15 cellular contexts compared by ENCODE assay signal in the genomic region with DNA sequence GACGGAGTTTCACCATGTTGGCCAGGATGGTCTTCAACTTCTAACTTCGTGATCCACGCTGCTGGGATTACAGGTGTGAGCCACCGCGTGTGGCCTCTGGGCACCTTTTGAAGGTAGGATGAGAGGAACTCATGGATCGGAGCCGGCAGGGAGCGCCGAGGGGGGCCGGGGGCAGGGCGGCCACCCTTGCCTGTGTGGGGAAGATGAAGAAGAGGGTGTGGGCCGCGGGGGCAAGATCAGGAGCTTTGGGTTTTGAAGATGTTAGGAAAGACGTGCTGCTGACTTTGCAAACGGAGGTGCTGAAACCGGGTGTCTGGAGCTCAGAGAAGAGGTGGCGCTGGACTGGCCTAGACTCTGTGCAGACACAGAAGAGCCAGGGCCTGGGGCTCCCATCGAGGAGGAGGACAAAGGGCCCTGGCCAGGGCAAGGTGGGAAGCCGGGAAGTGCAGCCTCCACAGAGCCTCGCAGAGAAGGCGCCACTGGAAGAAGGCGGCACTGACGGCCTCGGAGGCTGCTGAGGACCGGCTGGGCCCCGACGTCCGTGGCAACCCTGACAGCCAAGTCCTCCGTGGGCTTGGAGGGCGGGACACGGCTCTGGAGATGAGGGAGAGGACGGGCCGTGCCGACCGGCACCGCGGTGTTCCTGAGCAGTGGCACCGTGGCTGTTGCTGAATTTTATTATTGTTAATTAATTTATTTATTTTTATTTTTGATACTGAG. TPM values are rescaled to one million over a fixed set of nuclear protein-coding genes. Genes with fewer than 3 reads are reported as not detected.
DNase-seq lines count a peak whose midpoint lies in the region; ATAC-seq and TF ChIP-seq lines count a peak whose summit lies in the region.
"Had no signal": no experiment of that assay in that cellular context is flagged by ENCODE, and none has a peak within 500 bp of the region (broad histone marks: within the 10 kb centered on the region; RNA-seq: fewer than 3 reads in every experiment).

No MANE protein-coding gene starts in this region.

- H3K9me3 Mint-ChIP-seq in T-helper 1 cell treated with Interleukin-12 subunit alpha and Interleukin-12 subunit beta and Interleukin-4 antibody, amounts not matched to agents 30 μg/mL and 1 μg/mL, for 36 hours, result no peaks in the 10 kb centered on the region
- H3K9me3 Mint-ChIP-seq in neural crest cell, result no peaks in the 10 kb centered on the region
- H3K9me3 Mint-ChIP-seq in CD4-positive, alpha-beta memory T cell, result no peaks in the 10 kb centered on the region

- H3K4me1 ChIP-seq in breast epithelium (peaks cover 6 to 7% of the 10 kb centered on the region in 2 donors), left ventricle myocardium inferior (peaks cover 34% of the 10 kb centered on the region)
- H3K4me1 ChIP-seq in CD4-positive, alpha-beta memory T cell (ENCODE audit: insufficient read depth, low read length), result peaks cover 27% of the 10 kb centered on the region

- H3K27ac ChIP-seq in breast epithelium (no peak overlapping the region), left ventricle myocardium inferior (replicated peaks) (no peak overlapping the region)
- H3K27ac ChIP-seq in CD4-positive, alpha-beta memory T cell (ENCODE audit: low read depth, low read length), result no peak overlapping the region
- H3K27ac ChIP-seq: transverse colon had no signal

- TF ChIP-seq CTCF in LNCaP clone FGC (IDR thresholded peaks at IDR 0.05; ENCODE audit: control insufficient read depth, extremely low read depth, insufficient read depth) (no peak), breast epithelium (IDR thresholded peaks at IDR 0.05) (no peak), neural crest cell (conservative IDR thresholded peaks at IDR 0.05) (no peak), left ventricle myocardium inferior (IDR thresholded peaks at IDR 0.05; ENCODE audit: borderline replicate concordance) (no peak)

- ATAC-seq in GM21367 (IDR thresholded peaks at IDR 0.05; ENCODE audit: unreplicated experiment), result no peak

- H3K36me3 ChIP-seq in breast epithelium, result no peaks in the 10 kb centered on the region
- H3K36me3 ChIP-seq in left ventricle myocardium inferior, result no peaks in the 10 kb centered on the region
- H3K36me3 ChIP-seq in CD4-positive, alpha-beta memory T cell (ENCODE audit: insufficient read depth, low read length), result no peaks in the 10 kb centered on the region
- H3K36me3 ChIP-seq: transverse colon had no signal

- DNase-seq in T-helper 1 cell (no peak), LNCaP clone FGC (ENCODE audit: low read depth) (no peak), breast epithelium (ENCODE audit: low spot score in 2 of 2) (no peak), neural crest cell (ENCODE audit: low read depth, low spot score) (no peak), left ventricle myocardium inferior (no peak)
- DNase-seq in CD4-positive, alpha-beta memory T cell, result no peak
- DNase-seq: NCI-H774, SK-N-SH, transverse colon had no signal

- no peak for TF ChIP-seq POLR2A in breast epithelium (IDR thresholded peaks at IDR 0.05)

- intact Hi-C loops in breast epithelium (cut with DNase I; ENCODE audit: low total_unique reads), result loop anchor here (5.0 kb wide), 1 partner anchor 63 kb away; no protein-coding TSS in a partner anchor
- intact Hi-C loops in left ventricle myocardium inferior (cut with micrococcal nuclease), result loop anchor here (10.0 kb wide), 1 partner anchor 76 kb away; a partner anchor contains a TSS
- intact Hi-C loops in CD4-positive, alpha-beta memory T cell (cut with micrococcal nuclease), result loop anchor here (5.0 kb wide), 1 partner anchor 43 kb away; no protein-coding TSS in a partner anchor

- peak overlapping the region; percentile 75 for H3K4me3 Mint-ChIP-seq in T-helper 1 cell treated with Interleukin-12 subunit alpha and Interleukin-12 subunit beta and Interleukin-4 antibody, amounts not matched to agents 30 μg/mL and 1 μg/mL, for 36 hours
- peak overlapping the region; percentile 44 for H3K4me3 Mint-ChIP-seq in neural crest cell
- H3K4me3 Mint-ChIP-seq in CD4-positive, alpha-beta memory T cell, result peak overlapping the region in 3 of 8 donors; percentile 26 to 55 (median 36)

- H3K4me3 ChIP-seq in LNCaP clone FGC (ENCODE audit: low read depth, low read length) (peak overlapping the region; percentile 60), breast epithelium (peak overlapping the region in 2 of 3 donors; percentile 64 to 71), left ventricle myocardium inferior (no peak overlapping the region)
- no peak overlapping the region for H3K4me3 ChIP-seq in CD4-positive, alpha-beta memory T cell (ENCODE audit: low read length in 2 of 2)

- CTCF ChIA-PET in CD4-positive, alpha-beta memory T cell (lab: Charles Lee; ENCODE audit: partially characterized antibody), result interaction anchor here (1.5 kb wide), 1 partner anchor 76 kb away, joined by 4 read pairs; no protein-coding TSS in a partner anchor

- H3K4me1 Mint-ChIP-seq in T-helper 1 cell treated with Interleukin-12 subunit alpha and Interleukin-12 subunit beta and Interleukin-4 antibody, amounts not matched to agents 30 μg/mL and 1 μg/mL, for 36 hours (ENCODE audit: low read depth), result peaks cover 13% of the 10 kb centered on the region
- peaks cover 22% of the 10 kb centered on the region for H3K4me1 Mint-ChIP-seq in neural crest cell
- H3K4me1 Mint-ChIP-seq in CD4-positive, alpha-beta memory T cell, result peaks cover 2 to 12% (median 7%) of the 10 kb centered on the region in 4 donors

- no peaks in the 10 kb centered on the region for H3K36me3 Mint-ChIP-seq in T-helper 1 cell treated with Interleukin-12 subunit alpha and Interleukin-12 subunit beta and Interleukin-4 antibody, amounts not matched to agents 30 μg/mL and 1 μg/mL, for 36 hours (ENCODE audit: low read depth)
- H3K36me3 Mint-ChIP-seq in neural crest cell (ENCODE audit: low read depth), result no peaks in the 10 kb centered on the region
- no peaks in the 10 kb centered on the region for H3K36me3 Mint-ChIP-seq in CD4-positive, alpha-beta memory T cell

- H3K27ac Mint-ChIP-seq in T-helper 1 cell treated with Interleukin-12 subunit alpha and Interleukin-12 subunit beta and Interleukin-4 antibody, amounts not matched to agents 30 μg/mL and 1 μg/mL, for 36 hours, result peak overlapping the region; percentile 62
- no peak overlapping the region for H3K27ac Mint-ChIP-seq in neural crest cell (ENCODE audit: unreplicated experiment)
- H3K27ac Mint-ChIP-seq in CD4-positive, alpha-beta memory T cell, result no peak overlapping the region

- POLR2A ChIA-PET in CD4-positive, alpha-beta memory T cell (lab: Charles Lee; ENCODE audit: partially characterized antibody), result interaction anchor here (1.0 kb wide), 1 partner anchor 93 kb away, joined by 3 read pairs; no protein-coding TSS in a partner anchor

- H3K27me3 ChIP-seq in breast epithelium (peaks cover 0 to 20% of the 10 kb centered on the region in 2 donors), left ventricle myocardium inferior (ENCODE audit: low read depth) (peaks cover 84% of the 10 kb centered on the region)
- H3K27me3 ChIP-seq in CD4-positive, alpha-beta memory T cell (ENCODE audit: insufficient read depth, low read length), result peaks cover 11% of the 10 kb centered on the region

- H3K9me3 ChIP-seq in breast epithelium, result no peaks in the 10 kb centered on the region
- H3K9me3 ChIP-seq in left ventricle myocardium inferior (replicated peaks), result no peaks in the 10 kb centered on the region
- H3K9me3 ChIP-seq in CD4-positive, alpha-beta memory T cell (ENCODE audit: control insufficient read depth in 1 of 2, low read length in 2 of 2), result no peaks in the 10 kb centered on the region
- H3K9me3 ChIP-seq: SK-N-SH, transverse colon had no signal

- H3K27me3 Mint-ChIP-seq in T-helper 1 cell treated with Interleukin-12 subunit alpha and Interleukin-12 subunit beta and Interleukin-4 antibody, amounts not matched to agents 30 μg/mL and 1 μg/mL, for 36 hours (ENCODE audit: low read depth), result peaks cover 21% of the 10 kb centered on the region
- H3K27me3 Mint-ChIP-seq in neural crest cell (ENCODE audit: low read depth), result peaks cover 49% of the 10 kb centered on the region
- peaks cover 12 to 24% of the 10 kb centered on the region in 2 donors for H3K27me3 Mint-ChIP-seq in CD4-positive, alpha-beta memory T cell

RNA-seq across cellular contexts. Expression of a gene that starts 13.7 kb away (rescaled TPM):
- total RNA-seq in breast epithelium (1 to 10 TPM in 1 of 3 donors, under 1 TPM in 1, not detected in 1; 0.33 to 2.8 TPM), neural crest cell (not detected in 2 replicates), left ventricle myocardium inferior (not detected)
- total RNA-seq in CD4-positive, alpha-beta memory T cell, result not detected
- polyA plus RNA-seq in CD4-positive, alpha-beta memory T cell, result not detected
- total RNA-seq: A673; activated CD8-positive, alpha-beta memory T cell treated with anti-CD3 and anti-CD28 coated beads for 36 hours; mononuclear cell; sciatic nerve had no signal
- polyA plus RNA-seq: SK-N-SH had no signal

RNA-seq across cellular contexts. Expression of a gene that starts 40.5 kb away (rescaled TPM):
- total RNA-seq in breast epithelium (10 to 100 TPM in 2 of 3 donors, 1 to 10 TPM in 1; 9.1 to 37.0 (median 30.5) TPM), neural crest cell (192 and 203 TPM in 2 replicates), left ventricle myocardium inferior (13.0 TPM)
- total RNA-seq in CD4-positive, alpha-beta memory T cell, result 1 to 10 TPM; 1.2 to 1.4 TPM
- polyA plus RNA-seq in CD4-positive, alpha-beta memory T cell, result not detected

RNA-seq across cellular contexts. Expression of a gene that starts 47.1 kb away (rescaled TPM):
- total RNA-seq in breast epithelium, result 10 to 100 TPM; 15.5 to 31.5 (median 18.0) TPM
- total RNA-seq in neural crest cell, result 17.4 and 22.3 TPM in 2 replicates
- 14.5 TPM for total RNA-seq in left ventricle myocardium inferior
- total RNA-seq in CD4-positive, alpha-beta memory T cell, result 10 to 100 TPM; 31.6 to 33.2 TPM
- 100 to 1,000 TPM; 212 to 309 TPM for polyA plus RNA-seq in CD4-positive, alpha-beta memory T cell

RNA-seq across cellular contexts. Expression of a gene that starts 55.4 kb away (rescaled TPM):
- total RNA-seq in breast epithelium, result 10 to 100 TPM in 2 of 3 donors, 1 to 10 TPM in 1; 6.9 to 24.0 (median 12.5) TPM
- 26.1 and 26.2 TPM in 2 replicates for total RNA-seq in neural crest cell
- total RNA-seq in left ventricle myocardium inferior, result 3.8 TPM
- total RNA-seq in CD4-positive, alpha-beta memory T cell, result 10 to 100 TPM; 15.0 to 15.1 TPM
- 1 to 10 TPM; 3.8 to 7.9 TPM for polyA plus RNA-seq in CD4-positive, alpha-beta memory T cell

Comparison
In these comparisons a context has a peak if more than half of its experiments do, and no peak if none do; other contexts are left out.
1. H3K4me3 ChIP-seq: peak in LNCaP clone FGC (single experiment) and breast epithelium (2 of 3); none in left ventricle myocardium inferior (single experiment) and CD4-positive, alpha-beta memory T cell (0 of 2).